In genomic region chr15:53833134-53833624, GRCh38 we compare ENCODE assay signal across 12 cellular contexts.
DNase-seq lines count a peak whose midpoint lies in the region; ATAC-seq, FAIRE-seq and TF ChIP-seq lines count a peak whose summit lies in the region.
"Had no signal": no experiment of that assay in that cellular context is flagged by ENCODE, and none has a peak within 500 bp of the region (broad histone marks: within the 10 kb centered on the region; RNA-seq: fewer than 3 reads in every experiment).

No MANE protein-coding gene starts in this region.

- TF ChIP-seq POLR2A in A549 (IDR thresholded peaks at IDR 0.05; ENCODE audit: low read length): no peak

- H3K9me3 Mint-ChIP-seq in CD8-positive, alpha-beta T cell: no peaks in the 10 kb centered on the region
- H3K9me3 Mint-ChIP-seq: nephron progenitor cell had no signal

- H3K27me3 ChIP-seq in MG63: no peaks in the 10 kb centered on the region
- no peaks in the 10 kb centered on the region for H3K27me3 ChIP-seq in CD8-positive, alpha-beta T cell (ENCODE audit: insufficient read depth, low read length)

- TF ChIP-seq RAD21 in A549 (conservative IDR thresholded peaks at IDR 0.05 in 1 of 2, IDR thresholded peaks at IDR 0.05 in 1 of 2): no peak

- 13% methylated on average over 4 of the region's 4 CpGs for WGBS in A549 (ENCODE audit: missing lambda C conversion rate)
- 60 to 96% methylated on average over 1 to 3 of the region's 4 CpGs for WGBS in mesodermal cell (ENCODE audit: insufficient coverage in 2 of 2), 2 experiments

- H3K4me2 ChIP-seq in A549: peak overlapping the region; percentile 77

- no peaks in the 10 kb centered on the region for H3K36me3 Mint-ChIP-seq in CD8-positive, alpha-beta T cell

- no peak overlapping the region for H3K27ac Mint-ChIP-seq in CD8-positive, alpha-beta T cell
- H3K27ac Mint-ChIP-seq: nephron progenitor cell had no signal

- ATAC-seq in A549: peak; percentile 44 to 48; a peak in 5 of 6 replicates
- ATAC-seq in CD8-positive, alpha-beta T cell: no peak

- CTCF ChIA-PET in A549 (lab: Yijun Ruan, JAX): no interaction called here
- CTCF ChIA-PET in CD8-positive, alpha-beta T cell (lab: Charles Lee): no interaction called here

- no peaks in the 10 kb centered on the region for H3K9me3 ChIP-seq in A549
- H3K9me3 ChIP-seq in MG63: no peaks in the 10 kb centered on the region
- peaks cover 3% of the 10 kb centered on the region for H3K9me3 ChIP-seq in mesodermal cell (ENCODE audit: control insufficient read depth, low read length)
- H3K9me3 ChIP-seq in CD8-positive, alpha-beta T cell (ENCODE audit: low read length): no peaks in the 10 kb centered on the region

- no peak for FAIRE-seq in A549 (lab: Jason Lieb, UNC)

- peaks cover 75% of the 10 kb centered on the region for H3K4me1 ChIP-seq in A549
- H3K4me1 ChIP-seq in mesodermal cell (ENCODE audit: control insufficient read depth, insufficient read depth, low read length, poor library complexity, severe bottlenecking): peaks cover 48% of the 10 kb centered on the region
- no peaks in the 10 kb centered on the region for H3K4me1 ChIP-seq in CD8-positive, alpha-beta T cell (ENCODE audit: insufficient read depth, low read length)

- H3K36me3 ChIP-seq in MG63: no peaks in the 10 kb centered on the region
- H3K36me3 ChIP-seq in mesodermal cell (ENCODE audit: control insufficient read depth, insufficient read depth, low read length): no peaks in the 10 kb centered on the region
- no peaks in the 10 kb centered on the region for H3K36me3 ChIP-seq in CD8-positive, alpha-beta T cell (ENCODE audit: insufficient read depth, low read length)

- no peak overlapping the region for H3K4me3 Mint-ChIP-seq in CD8-positive, alpha-beta T cell
- H3K4me3 Mint-ChIP-seq: nephron progenitor cell had no signal

- no peaks in the 10 kb centered on the region for H3K27me3 Mint-ChIP-seq in CD8-positive, alpha-beta T cell (ENCODE audit: low read depth)

- DNase-seq in A549 (ENCODE audit: low read depth in 1 of 2, low spot score in 1 of 2) (peak in 1 of 2 experiments; percentile 49), MG63 (peak; percentile 66), coronary artery (ENCODE audit: low spot score) (no peak), NCI-H2107 (lab: John Stamatoyannopoulos, UW) (no peak), epidermal melanocyte (ENCODE audit: insufficient read length, low spot score) (no peak), mesenteric fat pad (ENCODE audit: low spot score) (no peak)
- no peak for DNase-seq in CD8-positive, alpha-beta T cell
- DNase-seq: activated CD4-positive, CD25-positive, alpha-beta regulatory T cell treated with anti-CD3 and anti-CD28 coated beads, Interleukin-2, amount 50 U/mL, for 72 hours; NCI-H1436; nephron progenitor cell; stimulated activated CD4-positive, alpha-beta T cell treated with anti-CD3 and anti-CD28 coated beads, Interleukin-4, amount 100 ng/mL, for 1 hour had no signal

- H3K4me3 ChIP-seq in A549: no peak overlapping the region
- H3K4me3 ChIP-seq in MG63: no peak overlapping the region
- no peak overlapping the region for H3K4me3 ChIP-seq in coronary artery
- H3K4me3 ChIP-seq in mesodermal cell (ENCODE audit: extremely low read depth, insufficient read depth, low read length, poor library complexity, severe bottlenecking): no peak overlapping the region
- no peak overlapping the region for H3K4me3 ChIP-seq in CD8-positive, alpha-beta T cell (ENCODE audit: low read depth, low read length)

- TF ChIP-seq CTCF in A549 (IDR thresholded peaks at IDR 0.05) (no peak), coronary artery (IDR thresholded peaks at IDR 0.05) (no peak)
- TF ChIP-seq CTCF in CD8-positive, alpha-beta T cell (IDR thresholded peaks at IDR 0.05): no peak

- no peak for TF ChIP-seq EP300 in A549 (IDR thresholded peaks at IDR 0.05)

- no peaks in the 10 kb centered on the region for H3K4me1 Mint-ChIP-seq in CD8-positive, alpha-beta T cell (ENCODE audit: low read depth)

- POLR2A ChIA-PET in A549 (lab: Yijun Ruan, JAX): no interaction called here
- POLR2A ChIA-PET in CD8-positive, alpha-beta T cell (lab: Charles Lee): no interaction called here

- intact Hi-C loops in CD8-positive, alpha-beta T cell (cut with DNase I, micrococcal nuclease): no loop called here

- H3K27ac ChIP-seq in A549 (peak overlapping the region; percentile 85 to 87), coronary artery (peak overlapping the region; percentile 38 to 75), mesodermal cell (ENCODE audit: low read depth, low read length, severe bottlenecking) (peak overlapping the region; percentile 53)
- no peak overlapping the region for H3K27ac ChIP-seq in CD8-positive, alpha-beta T cell (ENCODE audit: low read depth, low read length)

TF ChIP-seq in A549, 52 proteins besides CTCF, POLR2A, EP300 and RAD21:
- TF ChIP-seq JUN (IDR thresholded peaks at IDR 0.05) (peak in 1 of 2 experiments; percentile 32; a peak in 1 of 5 replicates), ESRRA (IDR thresholded peaks at IDR 0.05; ENCODE audit: borderline replicate concordance, low read length) (no peak), GATA3 (IDR thresholded peaks at IDR 0.05; ENCODE audit: borderline replicate concordance) (peak; percentile 66; the same call in 1 of the 2 replicates), CEBPB (IDR thresholded peaks at IDR 0.05) (peak in 1 of 2 experiments; percentile 23; a peak in 1 of 4 replicates)
